11 cellular contexts compared by ENCODE assay signal in genomic region chr2:218605438-218605837, GRCh38. TPM values are rescaled to one million over a fixed set of nuclear protein-coding genes. Genes with fewer than 3 reads are reported as not detected.
A peak's percentile ranks its signal among the peaks of the same experiment; 100 is the strongest.
DNase-seq lines count a peak whose midpoint lies in the region; TF ChIP-seq lines count a peak whose summit lies in the region.
"Had no signal": no experiment of that assay in that cellular context is flagged by ENCODE, and none has a peak within 500 bp of the region (broad histone marks: within the 10 kb centered on the region; RNA-seq: fewer than 3 reads in every experiment).

No MANE protein-coding gene starts in this region.

- H3K4me2 ChIP-seq in neural progenitor cell: no peak overlapping the region

- TF ChIP-seq CTCF in C4-2B (conservative IDR thresholded peaks at IDR 0.05): no peak
- TF ChIP-seq CTCF in GM10266 (IDR thresholded peaks at IDR 0.05; ENCODE audit: control insufficient read depth, insufficient read depth, low read depth, missing control alignments): no peak
- TF ChIP-seq CTCF in neural progenitor cell (IDR thresholded peaks at IDR 0.05): no peak

- H3K9ac ChIP-seq in adipocyte (ENCODE audit: low read length): no peak overlapping the region
- H3K9ac ChIP-seq in neural progenitor cell: no peak overlapping the region

- H2AFZ ChIP-seq in neural progenitor cell (replicated peaks): no peak overlapping the region

- H3K36me3 ChIP-seq in MG63: no peaks in the 10 kb centered on the region
- no peaks in the 10 kb centered on the region for H3K36me3 ChIP-seq in adipocyte (ENCODE audit: control insufficient read depth, insufficient read depth, low read length, severe bottlenecking)
- no peaks in the 10 kb centered on the region for H3K36me3 ChIP-seq in neural progenitor cell
- H3K36me3 ChIP-seq: neutrophil had no signal

- H3K9me3 Mint-ChIP-seq in neural progenitor cell: no peaks in the 10 kb centered on the region
- H3K9me3 Mint-ChIP-seq: activated T-cell treated with anti-CD3 and anti-CD28 coated beads, Interleukin-2, amount 50 U/mL, for 4 hours had no signal

- H3K27me3 ChIP-seq in MG63: no peaks in the 10 kb centered on the region
- H3K27me3 ChIP-seq in adipocyte (replicated peaks; ENCODE audit: control insufficient read depth, insufficient read depth, low read length): no peaks in the 10 kb centered on the region
- H3K27me3 ChIP-seq in neural progenitor cell: no peaks in the 10 kb centered on the region

- no peaks in the 10 kb centered on the region for H3K9me3 ChIP-seq in MG63
- H3K9me3 ChIP-seq in adipocyte (ENCODE audit: control insufficient read depth, low read length): no peaks in the 10 kb centered on the region
- no peaks in the 10 kb centered on the region for H3K9me3 ChIP-seq in neural progenitor cell (ENCODE audit: low read depth)
- H3K9me3 ChIP-seq: neutrophil had no signal

- H3K27ac ChIP-seq in C4-2B (peak overlapping the region; percentile 34), neural progenitor cell (no peak overlapping the region)
- H3K27ac ChIP-seq: neutrophil had no signal

- peak; percentile 43 for DNase-seq in MG63
- peak; percentile 79 for DNase-seq in adipocyte (ENCODE audit: low read depth)
- peak; percentile 12 for DNase-seq in midbrain (lab: John Stamatoyannopoulos, UW)
- no peak for DNase-seq in activated naive CD4-positive, alpha-beta T cell treated with Interleukin-2 at 50 U/mL for 16 hours
- no peak for DNase-seq in central memory CD4-positive, alpha-beta T cell
- DNase-seq in GM10266 (ENCODE audit: extremely low spot score): no peak
- no peak for DNase-seq in neural progenitor cell (ENCODE audit: low spot score)
- DNase-seq: activated T-cell treated with anti-CD3 and anti-CD28 coated beads, Interleukin-2, amount 50 U/mL, for 4 hours; cortex of kidney had no signal

- H3K27me3 Mint-ChIP-seq in neural progenitor cell (ENCODE audit: insufficient read depth, low read depth): peaks cover 2% of the 10 kb centered on the region

- H3K36me3 Mint-ChIP-seq in neural progenitor cell: no peaks in the 10 kb centered on the region

- H3K4me1 ChIP-seq in adipocyte (ENCODE audit: control insufficient read depth, insufficient read depth, low read length): peaks cover 30% of the 10 kb centered on the region
- H3K4me1 ChIP-seq in neural progenitor cell: peaks cover 4% of the 10 kb centered on the region

- no peak overlapping the region for H3K27ac Mint-ChIP-seq in neural progenitor cell

- peaks cover 3% of the 10 kb centered on the region for H3F3A ChIP-seq in neural progenitor cell (ENCODE audit: low read depth)

- H3K4me3 Mint-ChIP-seq in neural progenitor cell: no peak overlapping the region
- H3K4me3 Mint-ChIP-seq: activated T-cell treated with anti-CD3 and anti-CD28 coated beads, Interleukin-2, amount 50 U/mL, for 4 hours had no signal

- no peaks in the 10 kb centered on the region for H4K20me1 ChIP-seq in neural progenitor cell (ENCODE audit: low read depth)

- H3K79me2 ChIP-seq in neural progenitor cell (ENCODE audit: low read depth): no peaks in the 10 kb centered on the region

- peaks cover 10% of the 10 kb centered on the region for H3K4me1 Mint-ChIP-seq in neural progenitor cell

- H3K4me3 ChIP-seq in MG63: no peak overlapping the region
- peak overlapping the region; percentile 9 for H3K4me3 ChIP-seq in adipocyte (ENCODE audit: low read length)
- no peak overlapping the region for H3K4me3 ChIP-seq in neural progenitor cell

RNA-seq across cellular contexts. Expression of gene PLCD4, which starts 2.3 kb away (rescaled TPM):
- 0.74 and 1.2 TPM in 2 replicates for total RNA-seq in MG63 (2014; rRNA removed; shearing (Covaris generic); ENCODE audit: low replicate concordance)
- total RNA-seq in neural progenitor cell (ENCODE audit: low replicate concordance): 0.12 and 1.1 TPM in 2 replicates

RNA-seq across cellular contexts. Expression of gene CNOT9, which starts 36.8 kb away (rescaled TPM):
- total RNA-seq in MG63 (2014; rRNA removed; shearing (Covaris generic); ENCODE audit: low replicate concordance): 115 and 131 TPM in 2 replicates
- 85.0 and 87.1 TPM in 2 replicates for total RNA-seq in neural progenitor cell (ENCODE audit: low replicate concordance)

RNA-seq across cellular contexts. Expression of gene USP37, which starts 37.3 kb away (rescaled TPM):
- 4.9 and 6.8 TPM in 2 replicates for total RNA-seq in MG63 (2014; rRNA removed; shearing (Covaris generic); ENCODE audit: low replicate concordance)
- 21.0 and 35.1 TPM in 2 replicates for total RNA-seq in neural progenitor cell (ENCODE audit: low replicate concordance)

RNA-seq across cellular contexts. Expression of gene ZNF142, which starts 54.0 kb away (rescaled TPM):
- total RNA-seq in MG63 (2014; rRNA removed; shearing (Covaris generic); ENCODE audit: low replicate concordance): 2.1 and 2.6 TPM in 2 replicates
- total RNA-seq in neural progenitor cell (ENCODE audit: low replicate concordance): 3.3 and 13.5 TPM in 2 replicates

RNA-seq across cellular contexts. Expression of gene BCS1L, which starts 54.0 kb away (rescaled TPM):
- total RNA-seq in MG63 (2014; rRNA removed; shearing (Covaris generic); ENCODE audit: low replicate concordance): 22.3 and 53.1 TPM in 2 replicates
- total RNA-seq in neural progenitor cell (ENCODE audit: low replicate concordance): 23.4 and 38.3 TPM in 2 replicates

Comparison
In these comparisons a context has a peak if more than half of its experiments do, and no peak if none do; other contexts are left out.
1. DNase-seq: peak in MG63 (single experiment), adipocyte (single experiment) and midbrain (single experiment); none in activated naive CD4-positive, alpha-beta T cell treated with Interleukin-2 at 50 U/mL for 16 hours (single experiment), central memory CD4-positive, alpha-beta T cell (single experiment), GM10266 (single experiment) and neural progenitor cell (single experiment).